8 cellular contexts compared by ENCODE assay signal in genomic region chr7:47227762-47228177, GRCh38.
DNase-seq lines count a peak whose midpoint lies in the region; ATAC-seq and TF ChIP-seq lines count a peak whose summit lies in the region.

No MANE protein-coding gene starts in this region.

- in situ Hi-C loops in KBM-7 (cut with MboI; ENCODE audit: low pct_unique_long_range_greater_than_20kb, low sequenced_read_pairs): no loop called here

- no peaks in the 10 kb centered on the region for H3K4me1 ChIP-seq in foreskin keratinocyte

- peaks cover 10% of the 10 kb centered on the region for H3K27me3 ChIP-seq in foreskin keratinocyte

- DNase-seq in ELF-1 (ENCODE audit: low read depth, low spot score) (peak; percentile 55), KBM-7 (peak; percentile 73), foreskin keratinocyte (no peak), cerebellar nuclear complex (lab: John Stamatoyannopoulos, UW) (no peak), ureter (ENCODE audit: low spot score) (no peak), SHP77 (lab: John Stamatoyannopoulos, UW) (no peak), NCI-H748 (lab: John Stamatoyannopoulos, UW; ENCODE audit: unreplicated experiment) (no peak)

- no peak overlapping the region for H3K27ac ChIP-seq in foreskin keratinocyte

- no peak for TF ChIP-seq CTCF in foreskin keratinocyte (conservative IDR thresholded peaks at IDR 0.05)

- ATAC-seq in GM21717 (IDR thresholded peaks at IDR 0.05; ENCODE audit: unreplicated experiment): peak; percentile 81
- peak; percentile 28 for ATAC-seq in foreskin keratinocyte

Comparison
In these comparisons a context has a peak if more than half of its experiments do, and no peak if none do; other contexts are left out.
1. DNase-seq: peak in ELF-1 (single experiment) and KBM-7 (single experiment); none in foreskin keratinocyte (0 of 2), cerebellar nuclear complex (0 of 2), ureter (single experiment), SHP77 (0 of 2) and NCI-H748 (single experiment).